Comparison of ENCODE assay signal across 1 cellular context in genomic region chr10:23310443-23310842, GRCh38.
TF ChIP-seq lines count a peak whose summit lies in the region.

No MANE protein-coding gene starts in this region.

TF ChIP-seq in SK-N-SH treated with all-trans-retinoic acid at 6 μM for 48 hours, 23 proteins besides CTCF, POLR2A, EP300 and RAD21:
- no peak for TF ChIP-seq POU6F1 (CRISPR knock-in tag; IDR thresholded peaks at IDR 0.05; ENCODE audit: borderline replicate concordance, low read depth)
- TF ChIP-seq TOX (CRISPR knock-in tag; IDR thresholded peaks at IDR 0.05; ENCODE audit: borderline replicate concordance): no peak
- no peak for TF ChIP-seq PATZ1 (CRISPR knock-in tag; IDR thresholded peaks at IDR 0.05; ENCODE audit: borderline replicate concordance)
- TF ChIP-seq SNAI2 (CRISPR knock-in tag; IDR thresholded peaks at IDR 0.05): no peak
- no peak for TF ChIP-seq ISL1 (CRISPR knock-in tag; IDR thresholded peaks at IDR 0.05)
- TF ChIP-seq ZNF565 (CRISPR knock-in tag; conservative IDR thresholded peaks at IDR 0.05; ENCODE audit: low read depth): no peak
- TF ChIP-seq CREB5 (CRISPR knock-in tag; IDR thresholded peaks at IDR 0.05; ENCODE audit: low read depth): no peak
TF ChIP-seq in SK-N-SH treated with all-trans-retinoic acid at 6 μM for 48 hours: peak in this region for 0.
